ENCODE assay signal across 17 cellular contexts in genomic region chr4:14193601-14194000, GRCh38.
"Had no signal": no experiment of that assay in that cellular context is flagged by ENCODE, and none has a peak within 500 bp of the region (broad histone marks: within the 10 kb centered on the region; RNA-seq: fewer than 3 reads in every experiment).

No MANE protein-coding gene starts in this region.

- H3K79me2 ChIP-seq: hepatocyte had no signal

- FAIRE-seq: colon, endothelial cell of umbilical vein, urothelium cell line had no signal

- ATAC-seq: left lobe of liver; mucosa of descending colon; naive thymus-derived CD8-positive, alpha-beta T cell; right cardiac atrium had no signal

- H3K9me3 ChIP-seq: mucosa of descending colon, suprapubic skin, thyroid gland had no signal

- H3K4me3 ChIP-seq: hepatocyte, mucosa of descending colon, smooth muscle cell, suprapubic skin, thyroid gland had no signal

- H3K4me1 ChIP-seq: suprapubic skin, thyroid gland had no signal

- DNase-seq: effector CD4-positive, alpha-beta T cell; endodermal cell; foreskin fibroblast; head of caudate nucleus; mucosa of descending colon; naive thymus-derived CD8-positive, alpha-beta T cell; right cardiac atrium; stimulated activated CD4-positive, alpha-beta T cell treated with anti-CD3 and anti-CD28 coated beads, Interleukin-2, amount 100 ng/mL, for 48 hours; stimulated activated naive CD4-positive, alpha-beta T cell treated with Interleukin-2 at 50 U/mL for 16 hours; thyroid gland had no signal

- H3K4me2 ChIP-seq: hepatocyte, smooth muscle cell had no signal

- H3K27ac ChIP-seq: hepatocyte, suprapubic skin, thyroid gland had no signal

- H2AFZ ChIP-seq: hepatocyte had no signal

- H3K36me3 ChIP-seq: suprapubic skin, thyroid gland had no signal

- H3K27me3 ChIP-seq: hepatocyte, suprapubic skin, thyroid gland had no signal
